22 cellular contexts compared by ENCODE assay signal in genomic region chr7:3087243-3087642, GRCh38. TPM values are rescaled to one million over a fixed set of nuclear protein-coding genes. Genes with fewer than 3 reads are reported as not detected.
DNase-seq lines count a peak whose midpoint lies in the region; ATAC-seq and TF ChIP-seq lines count a peak whose summit lies in the region.
"Had no signal": no experiment of that assay in that cellular context is flagged by ENCODE, and none has a peak within 500 bp of the region (broad histone marks: within the 10 kb centered on the region; RNA-seq: fewer than 3 reads in every experiment).

No MANE protein-coding gene starts in this region.

- TF ChIP-seq CTCF in brain microvascular endothelial cell (IDR thresholded peaks at IDR 0.05; ENCODE audit: low read depth, low read length, missing control alignments) = no peak
- TF ChIP-seq CTCF in kidney epithelial cell (IDR thresholded peaks at IDR 0.05; ENCODE audit: insufficient read depth, low read length, poor library complexity, severe bottlenecking) = no peak

- ATAC-seq in GM18505 (IDR thresholded peaks at IDR 0.05; ENCODE audit: unreplicated experiment) (no peak), Right ventricle myocardium superior (ENCODE audit: poor library complexity) (no peak), GM21423 (IDR thresholded peaks at IDR 0.05; ENCODE audit: unreplicated experiment) (no peak)
- ATAC-seq: activated CD8-positive, alpha-beta T cell treated with anti-CD3 and anti-CD28 coated beads, Interleukin-2, amount 10 ng/mL, durations not matched to agents 7 days and 5 days; HepG2; naive thymus-derived CD4-positive, alpha-beta T cell; Right ventricle myocardium inferior; sciatic nerve had no signal

- intact Hi-C loops in Right ventricle myocardium superior (cut with DNase I) = no loop called here

- H3K36me3 ChIP-seq in brain microvascular endothelial cell (replicated peaks) = no peaks in the 10 kb centered on the region
- H3K36me3 ChIP-seq in kidney epithelial cell (ENCODE audit: control insufficient read depth, insufficient read depth, low read length) = no peaks in the 10 kb centered on the region
- H3K36me3 ChIP-seq: ovary had no signal

- H3K27me3 ChIP-seq in brain microvascular endothelial cell (replicated peaks) = no peaks in the 10 kb centered on the region
- H3K27me3 ChIP-seq in kidney epithelial cell (ENCODE audit: control insufficient read depth, insufficient read depth, low read length) = peaks cover 3% of the 10 kb centered on the region
- H3K27me3 ChIP-seq: ovary had no signal

- H3K4me3 ChIP-seq in brain microvascular endothelial cell (ENCODE audit: low read depth, low read length) (no peak overlapping the region), kidney epithelial cell (ENCODE audit: low read depth, low read length) (no peak overlapping the region)
- H3K4me3 ChIP-seq: ovary had no signal

- TF ChIP-seq POLR2A in GM18505 (IDR thresholded peaks at IDR 0.05; ENCODE audit: borderline replicate concordance, extremely low read depth, insufficient read depth, insufficient read length) = no peak

- in situ Hi-C loops in brain microvascular endothelial cell (cut with HindIII; ENCODE audit: low pct_ligation_motif_present, low sequenced_read_pairs) = no loop called here

- H3K27ac ChIP-seq in brain microvascular endothelial cell = no peak overlapping the region
- H3K27ac ChIP-seq: ovary had no signal

- DNase-seq in HCEC 1CT (peak; percentile 40), brain microvascular endothelial cell (peak; percentile 57), kidney epithelial cell (ENCODE audit: low read depth) (peak; percentile 25), DMS53 treated with DMSO at 0.1 percent for 48 hours (lab: John Stamatoyannopoulos, UW; ENCODE audit: unreplicated experiment) (no peak), Right ventricle myocardium superior (no peak)
- DNase-seq: activated CD4-positive, CD25-positive, alpha-beta regulatory T cell treated with anti-CD3 and anti-CD28 coated beads, Interleukin-2, amount 50 U/mL, for 72 hours; activated CD8-positive, alpha-beta T cell treated with anti-CD3 and anti-CD28 coated beads, Interleukin-2, amount 10 ng/mL, durations not matched to agents 7 days and 5 days; activated naive CD4-positive, alpha-beta T cell treated with anti-CD3 and anti-CD28 coated beads for 36 hours; activated T-cell treated with anti-CD3 and anti-CD28 coated beads, Interleukin-2, amount 50 U/mL, for 1 hour; foreskin melanocyte; hippocampal formation; naive thymus-derived CD4-positive, alpha-beta T cell; NCI-H1417 treated with DMSO at 0.1 percent for 48 hours; NCI-H524 treated with DMSO at 0.1 percent for 48 hours; ovary; stimulated activated naive CD4-positive, alpha-beta T cell treated with Interleukin-2 at 50 U/mL for 16 hours; SW 1271 had no signal

RNA-seq across cellular contexts. Expression of gene CARD11, which starts 43.6 kb away (rescaled TPM):
- total RNA-seq in kidney epithelial cell (31.0 and 31.4 TPM in 2 replicates), Right ventricle myocardium superior (0.22 TPM)
- total RNA-seq: HepG2 had no signal

Comparison
In these comparisons a context has a peak if more than half of its experiments do, and no peak if none do; other contexts are left out.
1. DNase-seq: peak in HCEC 1CT (single experiment), brain microvascular endothelial cell (single experiment) and kidney epithelial cell (single experiment); none in DMS53 treated with DMSO at 0.1 percent for 48 hours (single experiment) and Right ventricle myocardium superior (single experiment).
2. RNA of gene CARD11, which starts 43.6 kb away (total RNA-seq): 31.0 to 31.4 TPM in kidney epithelial cell; 0.22 TPM in Right ventricle myocardium superior (single experiment); every median in the first group is over 10 times any median in the second.